Comparison of ENCODE assay signal across 33 cellular contexts in the genomic region with DNA sequence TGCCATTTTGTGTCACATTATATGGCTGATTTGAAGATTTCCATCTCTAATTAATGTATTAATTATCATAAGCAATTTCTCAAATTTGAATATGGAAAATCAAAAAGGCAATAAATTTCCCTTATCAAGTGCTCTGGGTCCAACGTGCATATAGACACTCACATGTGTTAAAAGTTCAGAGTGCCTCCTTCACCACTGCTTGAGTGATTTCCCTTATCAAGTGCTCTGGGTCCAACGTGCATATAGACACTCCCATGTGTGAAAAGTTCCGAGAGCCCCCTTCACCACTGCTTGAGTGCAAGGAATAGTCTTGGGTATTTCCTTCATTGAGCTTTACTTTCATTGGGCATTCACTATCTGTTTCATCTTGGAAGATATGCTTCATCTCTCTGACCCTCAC.
DNase-seq lines count a peak whose midpoint lies in the region; FAIRE-seq and TF ChIP-seq lines count a peak whose summit lies in the region.
"Had no signal": no experiment of that assay in that cellular context is flagged by ENCODE, and none has a peak within 500 bp of the region (broad histone marks: within the 10 kb centered on the region; RNA-seq: fewer than 3 reads in every experiment).

No MANE protein-coding gene starts in this region.

- TF ChIP-seq CTCF in hepatocyte (IDR thresholded peaks at IDR 0.05; ENCODE audit: poor library complexity) (no peak), mesothelial cell of epicardium (IDR thresholded peaks at IDR 0.05; ENCODE audit: unreplicated experiment) (no peak)

- H3K27me3 Mint-ChIP-seq in mesothelial cell of epicardium (ENCODE audit: low read depth) = no peaks in the 10 kb centered on the region
- H3K27me3 Mint-ChIP-seq: B cell; CD4-positive, alpha-beta memory T cell; CD4-positive, alpha-beta T cell; CD4-positive, CD25-positive, alpha-beta regulatory T cell; CD8-positive, alpha-beta memory T cell had no signal

- no peaks in the 10 kb centered on the region for H3K9me2 ChIP-seq in hepatocyte (replicated peaks; ENCODE audit: insufficient read depth)

- peaks cover 2% of the 10 kb centered on the region for H3K36me3 Mint-ChIP-seq in mesothelial cell of epicardium
- H3K36me3 Mint-ChIP-seq: CD14-positive monocyte; CD4-positive, alpha-beta memory T cell; CD4-positive, CD25-positive, alpha-beta regulatory T cell; CD8-positive, alpha-beta memory T cell; CD8-positive, alpha-beta T cell had no signal

- no peak overlapping the region for H3K4me3 Mint-ChIP-seq in mesothelial cell of epicardium
- H3K4me3 Mint-ChIP-seq: B cell; CD14-positive monocyte; CD4-positive, alpha-beta memory T cell; CD4-positive, alpha-beta T cell; CD4-positive, CD25-positive, alpha-beta regulatory T cell; CD8-positive, alpha-beta memory T cell; CD8-positive, alpha-beta T cell had no signal

- H3K4me2 ChIP-seq in hepatocyte = no peak overlapping the region
- H3K4me2 ChIP-seq: A549 had no signal

- H3K27me3 ChIP-seq in hepatocyte (no peaks in the 10 kb centered on the region), small intestine (ENCODE audit: control insufficient read depth in 2 of 2, insufficient read depth in 2 of 2, low read length in 2 of 2) (no peaks in the 10 kb centered on the region)
- H3K27me3 ChIP-seq: BE2C; BLaER1; BLaER1 treated with 17β-estradiol and CSF1 and Interleukin-3, amounts not matched to agents 10 nM and 100 nM had no signal

- no peaks in the 10 kb centered on the region for H3K4me1 Mint-ChIP-seq in mesothelial cell of epicardium
- H3K4me1 Mint-ChIP-seq: B cell; CD14-positive monocyte; CD4-positive, alpha-beta memory T cell; CD4-positive, CD25-positive, alpha-beta regulatory T cell; CD8-positive, alpha-beta memory T cell had no signal

- DNase-seq in hepatocyte (ENCODE audit: low spot score) (peak; percentile 30), small intestine (peak; percentile 47), mesothelial cell of epicardium (ENCODE audit: low spot score in 2 of 2, unreplicated experiment in 2 of 2) (no peak)
- DNase-seq in effector CD4-positive, alpha-beta T cell = no peak
- DNase-seq: 8988T; ACHN; AML-193; BE2C; C1 segment of cervical spinal cord; Caco-2; Calu3; CD4-positive, alpha-beta memory T cell; CD4-positive, alpha-beta T cell; CD4-positive, CD25-positive, alpha-beta regulatory T cell; CD8-positive, alpha-beta memory T cell; CD8-positive, alpha-beta T cell; COR-L47; DMS 273 treated with DMSO at 0.1 percent for 48 hours; DMS153; DMS53; DMS79; DMS79 treated with DMSO at 0.1 percent for 48 hours; DND-41; EL had no signal

- no peaks in the 10 kb centered on the region for H3K9me3 ChIP-seq in hepatocyte (ENCODE audit: low read depth)
- H3K9me3 ChIP-seq in small intestine (ENCODE audit: control insufficient read depth, low read depth) = no peaks in the 10 kb centered on the region
- H3K9me3 ChIP-seq: BE2C, Caco-2 had no signal

- no peak overlapping the region for H3K27ac Mint-ChIP-seq in mesothelial cell of epicardium
- H3K27ac Mint-ChIP-seq: B cell; CD14-positive monocyte; CD4-positive, alpha-beta memory T cell; CD4-positive, alpha-beta T cell; CD4-positive, CD25-positive, alpha-beta regulatory T cell; CD8-positive, alpha-beta memory T cell; CD8-positive, alpha-beta T cell had no signal

- H4K20me1 ChIP-seq in hepatocyte (ENCODE audit: insufficient read depth, poor library complexity, severe bottlenecking) = no peaks in the 10 kb centered on the region
- H4K20me1 ChIP-seq: BLaER1; BLaER1 treated with 17β-estradiol and CSF1 and Interleukin-3, amounts not matched to agents 10 nM and 100 nM had no signal

- 63% methylated on average over 3 of the region's 3 CpGs for WGBS in hepatocyte (ENCODE audit: low lambda C conversion rate, missing lambda C conversion rate)
- 11 to 48% (median 20%) methylated on average over 3 of the region's 3 CpGs for WGBS in small intestine, 3 donors

- H2AFZ ChIP-seq in hepatocyte = no peak overlapping the region

- no peak for FAIRE-seq in small intestine (lab: Jason Lieb, UNC)
- FAIRE-seq: A204.1, A549, D721Med had no signal

- peaks cover 10% of the 10 kb centered on the region for H3K9me3 Mint-ChIP-seq in mesothelial cell of epicardium

- H3K36me3 ChIP-seq in hepatocyte (replicated peaks; ENCODE audit: insufficient read depth, low read depth) = no peaks in the 10 kb centered on the region
- no peaks in the 10 kb centered on the region for H3K36me3 ChIP-seq in small intestine (ENCODE audit: control insufficient read depth in 2 of 2, insufficient read depth in 2 of 2, low read length in 2 of 2)
- H3K36me3 ChIP-seq: BE2C had no signal

- H3K27ac ChIP-seq in hepatocyte (no peak overlapping the region), small intestine (ENCODE audit: low read depth in 1 of 2, low read length in 1 of 2) (no peak overlapping the region)
- H3K27ac ChIP-seq: 22Rv1; A549; BLaER1 treated with 17β-estradiol and CSF1 and Interleukin-3, amounts not matched to agents 10 nM and 100 nM; C4-2B had no signal

- H3K79me2 ChIP-seq in hepatocyte = no peaks in the 10 kb centered on the region

- H3K4me3 ChIP-seq in hepatocyte (no peak overlapping the region), small intestine (ENCODE audit: low read depth in 1 of 2, low read length in 2 of 2) (no peak overlapping the region)
- H3K4me3 ChIP-seq: A549, BLaER1 had no signal

- H3K4me1 ChIP-seq in hepatocyte (ENCODE audit: insufficient read depth) (no peaks in the 10 kb centered on the region), small intestine (ENCODE audit: control insufficient read depth in 2 of 2, insufficient read depth in 1 of 2, low read depth in 1 of 2, low read length in 1 of 2) (no peaks in the 10 kb centered on the region)
- H3K4me1 ChIP-seq: A549, BE2C, Caco-2 had no signal

Comparison
In these comparisons a context has a peak if more than half of its experiments do, and no peak if none do; other contexts are left out.
1. DNase-seq: peak in hepatocyte (single experiment) and small intestine (single experiment); none in effector CD4-positive, alpha-beta T cell (single experiment) and mesothelial cell of epicardium (0 of 2).